ENCODE assay signal across 13 cellular contexts in the genomic region with DNA sequence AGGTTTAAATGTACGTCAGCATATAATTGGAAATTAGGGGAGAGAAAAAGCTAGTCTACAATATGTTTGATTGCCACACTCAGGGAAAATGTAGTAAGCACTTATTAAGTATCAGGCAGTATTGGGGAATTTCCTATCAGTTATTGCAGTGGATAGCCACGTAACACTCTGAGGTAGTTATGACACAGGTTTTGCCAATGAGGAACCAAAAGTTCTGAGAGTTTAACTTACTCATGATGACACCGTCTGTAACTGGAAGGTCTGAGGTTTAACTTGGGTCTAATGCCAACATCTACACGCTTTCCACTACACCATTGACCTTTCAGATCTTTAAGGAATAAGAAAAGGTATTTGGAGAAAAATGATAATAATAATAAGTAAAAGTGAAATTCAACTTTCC.
DNase-seq lines count a peak whose midpoint lies in the region; ATAC-seq, FAIRE-seq and TF ChIP-seq lines count a peak whose summit lies in the region.
"Had no signal": no experiment of that assay in that cellular context is flagged by ENCODE, and none has a peak within 500 bp of the region (broad histone marks: within the 10 kb centered on the region; RNA-seq: fewer than 3 reads in every experiment).

No MANE protein-coding gene starts in this region.

- no peaks in the 10 kb centered on the region for H3K27me3 ChIP-seq in Caco-2 (replicated peaks; ENCODE audit: control insufficient read depth, insufficient read depth, low read length)

- H3K4me1 Mint-ChIP-seq in Caco-2 (ENCODE audit: low read depth, unreplicated experiment) = no peaks in the 10 kb centered on the region
- H3K4me1 Mint-ChIP-seq: activated naive CD8-positive, alpha-beta T cell treated with anti-CD3 and anti-CD28 coated beads, Interleukin-2, amount 10 ng/mL, durations not matched to agents 7 days and 5 days had no signal

- no peak overlapping the region for H3K4me3 Mint-ChIP-seq in Caco-2 (ENCODE audit: unreplicated experiment)
- H3K4me3 Mint-ChIP-seq: activated naive CD8-positive, alpha-beta T cell treated with anti-CD3 and anti-CD28 coated beads, Interleukin-2, amount 10 ng/mL, durations not matched to agents 7 days and 5 days; IgD-negative memory B cell; T-helper 2 cell treated with Interferon-gamma antibody and Interleukin-4, amounts not matched to agents 5 μg/mL and 100 μg/mL, for 36 hours had no signal

- CTCF ChIA-PET in Caco-2 (lab: Charles Lee) = no interaction called here

- DNase-seq in AG20443 (ENCODE audit: low spot score) (peak; percentile 13), RKO (ENCODE audit: low spot score) (peak; percentile 47), Caco-2 (no peak), HuH-7 (ENCODE audit: low spot score) (no peak), frontal cortex (ENCODE audit: low spot score in 2 of 2) (no peak)
- no peak for DNase-seq in activated CD8-positive, alpha-beta memory T cell treated with anti-CD3 and anti-CD28 coated beads, Interleukin-2, amount 50 U/mL, for 48 hours
- DNase-seq: activated naive CD8-positive, alpha-beta T cell treated with anti-CD3 and anti-CD28 coated beads, Interleukin-2, amount 10 ng/mL, durations not matched to agents 7 days and 5 days; foreskin melanocyte; NCI-H510A had no signal

- ATAC-seq in GM19025 (IDR thresholded peaks at IDR 0.05; ENCODE audit: low read depth, unreplicated experiment) (peak; percentile 89), HG02973 (IDR thresholded peaks at IDR 0.05; ENCODE audit: unreplicated experiment) (peak; percentile 99)

- POLR2A ChIA-PET in Caco-2 (lab: Charles Lee) = no interaction called here

- intact Hi-C loops in Caco-2 (cut with micrococcal nuclease; ENCODE audit: unreplicated experiment) = no loop called here

- H3K4me1 ChIP-seq in Caco-2 = no peaks in the 10 kb centered on the region

- H3K36me3 Mint-ChIP-seq in Caco-2 (ENCODE audit: insufficient read depth, unreplicated experiment) = no peaks in the 10 kb centered on the region

- no peak for FAIRE-seq in frontal cortex (lab: Jason Lieb, UNC)

- no peak overlapping the region for H3K4me3 ChIP-seq in Caco-2 (ENCODE audit: low read depth, low read length)

- no peak for TF ChIP-seq CTCF in Caco-2 (IDR thresholded peaks at IDR 0.05; ENCODE audit: insufficient read depth in 1 of 2, low read depth in 1 of 2, low read length in 1 of 2, severe bottlenecking in 1 of 2, unreplicated experiment in 1 of 2)

- peaks cover 6% of the 10 kb centered on the region; the same call in 1 of the 2 replicates for H3K9me3 ChIP-seq in Caco-2

- H3K27me3 Mint-ChIP-seq in Caco-2 (ENCODE audit: insufficient read depth, unreplicated experiment) = no peaks in the 10 kb centered on the region
- H3K27me3 Mint-ChIP-seq: activated naive CD8-positive, alpha-beta T cell treated with anti-CD3 and anti-CD28 coated beads, Interleukin-2, amount 10 ng/mL, durations not matched to agents 7 days and 5 days; IgD-negative memory B cell had no signal

- H3K27ac Mint-ChIP-seq in Caco-2 (ENCODE audit: unreplicated experiment) = no peak overlapping the region
- H3K27ac Mint-ChIP-seq: activated naive CD8-positive, alpha-beta T cell treated with anti-CD3 and anti-CD28 coated beads, Interleukin-2, amount 10 ng/mL, durations not matched to agents 7 days and 5 days; IgD-negative memory B cell; T-helper 2 cell treated with Interferon-gamma antibody and Interleukin-4, amounts not matched to agents 5 μg/mL and 100 μg/mL, for 36 hours had no signal

- H3K9me3 Mint-ChIP-seq in Caco-2 (ENCODE audit: unreplicated experiment) = peaks cover 23% of the 10 kb centered on the region

- no peaks in the 10 kb centered on the region for H3K36me3 ChIP-seq in Caco-2 (ENCODE audit: control insufficient read depth, insufficient read depth, low read length)

- no TSS peak for BruUV-seq in Caco-2 (replicated peaks; lab: Mats Ljungman, UMichigan)

Comparison
In these comparisons a context has a peak if more than half of its experiments do, and no peak if none do; other contexts are left out.
1. DNase-seq: peak in AG20443 (single experiment) and RKO (single experiment); none in Caco-2 (0 of 2), HuH-7 (single experiment), activated CD8-positive, alpha-beta memory T cell treated with anti-CD3 and anti-CD28 coated beads, Interleukin-2, amount 50 U/mL, for 48 hours (single experiment) and frontal cortex (0 of 2).